ENCODE assay signal across 7 cellular contexts in genomic region chr10:80460399-80461207, GRCh38. TPM values are rescaled to one million over a fixed set of nuclear protein-coding genes. Genes with fewer than 3 reads are reported as not detected.
DNase-seq lines count a peak whose midpoint lies in the region; ATAC-seq and TF ChIP-seq lines count a peak whose summit lies in the region.

No MANE protein-coding gene starts in this region.

- WGBS in GM23248 (ENCODE audit: low coverage in 1 of 2, low lambda C conversion rate in 2 of 2, missing lambda C conversion rate in 2 of 2), 2 experiments, result 74 to 75% methylated on average over 6 of the region's 6 CpGs
- 64% methylated on average over 3 of the region's 6 CpGs for WGBS in right lobe of liver (ENCODE audit: insufficient coverage, low coverage, low lambda C conversion rate, missing lambda C conversion rate)
- WGBS in thymus, result 72% methylated on average over 6 of the region's 6 CpGs

- H3F3A ChIP-seq in GM23248 (ENCODE audit: insufficient read depth), result peaks cover 36% of the 10 kb centered on the region

- peak overlapping the region; percentile 96 for H3K4me3 Mint-ChIP-seq in central memory CD8-positive, alpha-beta T cell

- H3K27me3 ChIP-seq in GM23248 (replicated peaks; ENCODE audit: insufficient read depth) (no peaks in the 10 kb centered on the region), right lobe of liver (no peaks in the 10 kb centered on the region), thymus (ENCODE audit: control insufficient read depth, insufficient read depth) (no peaks in the 10 kb centered on the region)

- H3K4me2 ChIP-seq in GM23248 (ENCODE audit: unreplicated experiment), result peak overlapping the region; percentile 32

- peak overlapping the region; percentile 32 for H3K9ac ChIP-seq in GM23248

- no peak overlapping the region for H2AFZ ChIP-seq in GM23248

- H3K36me3 Mint-ChIP-seq in central memory CD8-positive, alpha-beta T cell (ENCODE audit: insufficient read depth), result peaks cover 18% of the 10 kb centered on the region

- ATAC-seq in central memory CD8-positive, alpha-beta T cell (replicated peaks; ENCODE audit: extremely low read depth, poor library complexity, severe bottlenecking), result no peak
- peak; percentile 44 to 50 (median 47) for ATAC-seq in right lobe of liver
- ATAC-seq in GM21723 (IDR thresholded peaks at IDR 0.05; ENCODE audit: unreplicated experiment), result no peak

- TF ChIP-seq CTCF in right lobe of liver (IDR thresholded peaks at IDR 0.05), result no peak

- peak; percentile 54 for DNase-seq in GM23248
- DNase-seq in NCI-H2196 treated with DMSO at 0.1 percent for 48 hours (lab: John Stamatoyannopoulos, UW; ENCODE audit: unreplicated experiment), result peak; percentile 32
- DNase-seq in central memory CD8-positive, alpha-beta T cell (ENCODE audit: low spot score in 2 of 2), result no peak
- no peak for DNase-seq in right lobe of liver
- DNase-seq in GDM1 (lab: John Stamatoyannopoulos, UW), result no peak

- peak overlapping the region; percentile 65 for H3K27ac ChIP-seq in GM23248
- peak overlapping the region; percentile 50 to 65 (median 59) for H3K27ac ChIP-seq in right lobe of liver
- peak overlapping the region; percentile 93 for H3K27ac ChIP-seq in thymus (ENCODE audit: low read depth)

- intact Hi-C loops in right lobe of liver (cut with DNase I), result no loop called here

- H3K9me3 Mint-ChIP-seq in central memory CD8-positive, alpha-beta T cell, result no peaks in the 10 kb centered on the region

- no peak for TF ChIP-seq POLR2A in right lobe of liver (IDR thresholded peaks at IDR 0.05)

- H3K4me3 ChIP-seq in GM23248, result no peak overlapping the region
- peak overlapping the region in 1 of 3 donors; percentile 10 for H3K4me3 ChIP-seq in right lobe of liver
- H3K4me3 ChIP-seq in thymus (ENCODE audit: low read length), result peak overlapping the region; percentile 5

- H3K4me1 ChIP-seq in GM23248 (ENCODE audit: insufficient read depth) (peaks cover 74% of the 10 kb centered on the region), right lobe of liver (peaks cover 0 to 95% (median 31%) of the 10 kb centered on the region in 4 donors), thymus (ENCODE audit: control insufficient read depth, insufficient read depth, low read length) (peaks cover 79% of the 10 kb centered on the region)

- no peaks in the 10 kb centered on the region for H4K20me1 ChIP-seq in GM23248 (ENCODE audit: insufficient read depth)

- H3K27ac Mint-ChIP-seq in central memory CD8-positive, alpha-beta T cell (ENCODE audit: low read depth), result peak overlapping the region; percentile 92

- H3K9me2 ChIP-seq in GM23248 (ENCODE audit: insufficient read depth), result no peaks in the 10 kb centered on the region

- H3K9me3 ChIP-seq in GM23248 (ENCODE audit: low read depth), result no peaks in the 10 kb centered on the region
- H3K9me3 ChIP-seq in right lobe of liver, result no peaks in the 10 kb centered on the region
- no peaks in the 10 kb centered on the region for H3K9me3 ChIP-seq in thymus (ENCODE audit: control insufficient read depth)

- in situ Hi-C loops in GM23248 (cut with MboI), result no loop called here

- peaks cover 94% of the 10 kb centered on the region for H3K4me1 Mint-ChIP-seq in central memory CD8-positive, alpha-beta T cell

- no peaks in the 10 kb centered on the region for H3K36me3 ChIP-seq in GM23248 (ENCODE audit: low read depth)
- no peaks in the 10 kb centered on the region for H3K36me3 ChIP-seq in right lobe of liver
- no peaks in the 10 kb centered on the region for H3K36me3 ChIP-seq in thymus (ENCODE audit: control insufficient read depth, insufficient read depth)

- no peaks in the 10 kb centered on the region for H3K27me3 Mint-ChIP-seq in central memory CD8-positive, alpha-beta T cell

- peaks cover 95% of the 10 kb centered on the region for H3K79me2 ChIP-seq in GM23248 (ENCODE audit: insufficient read depth)

RNA-seq across cellular contexts. Expression of gene TSPAN14, which starts 6.5 kb away (rescaled TPM):
- total RNA-seq in GM23248 (2014; rRNA removed; shearing (Covaris generic)), result 14.1 and 16.1 TPM in 2 replicates
- polyA plus RNA-seq in GM23248 (2016; fragmentation: Nextera tagmentation; extraction: Ambion mirVana), result 22.9 and 23.7 TPM in 2 replicates
- 10 to 100 TPM; 22.1 to 39.0 (median 28.4) TPM for total RNA-seq in right lobe of liver
- polyA plus RNA-seq in thymus, result 60.0 TPM

RNA-seq across cellular contexts. Expression of gene PRXL2A, which starts 52.3 kb away (rescaled TPM):
- total RNA-seq in GM23248 (2014; rRNA removed; shearing (Covaris generic)), result not detected in 2 replicates
- polyA plus RNA-seq in GM23248 (2016; fragmentation: Nextera tagmentation; extraction: Ambion mirVana), result 0.15 TPM in 1 of 2 replicates, not detected in the other
- 10 to 100 TPM; 41.3 to 89.8 (median 80.5) TPM for total RNA-seq in right lobe of liver
- polyA plus RNA-seq in thymus, result 70.8 TPM

Comparison
In these comparisons a context has a peak if more than half of its experiments do, and no peak if none do; other contexts are left out.
1. DNase-seq: peak in GM23248 (single experiment) and NCI-H2196 treated with DMSO at 0.1 percent for 48 hours (single experiment); none in central memory CD8-positive, alpha-beta T cell (0 of 2), right lobe of liver (0 of 3) and GDM1 (single experiment).
2. ATAC-seq: peak in right lobe of liver (4 of 4); none in central memory CD8-positive, alpha-beta T cell (single experiment) and GM21723 (single experiment).
3. RNA of gene PRXL2A, which starts 52.3 kb away (total RNA-seq): 41.3 to 89.8 TPM in right lobe of liver; not detected in GM23248; every median in the first group is over 10 times any median in the second.
4. Peak in every context shown above with its lines, with median percentiles within 50 percentile points of each other: H3K27ac ChIP-seq.